1 cellular context compared by ENCODE assay signal in the genomic region with DNA sequence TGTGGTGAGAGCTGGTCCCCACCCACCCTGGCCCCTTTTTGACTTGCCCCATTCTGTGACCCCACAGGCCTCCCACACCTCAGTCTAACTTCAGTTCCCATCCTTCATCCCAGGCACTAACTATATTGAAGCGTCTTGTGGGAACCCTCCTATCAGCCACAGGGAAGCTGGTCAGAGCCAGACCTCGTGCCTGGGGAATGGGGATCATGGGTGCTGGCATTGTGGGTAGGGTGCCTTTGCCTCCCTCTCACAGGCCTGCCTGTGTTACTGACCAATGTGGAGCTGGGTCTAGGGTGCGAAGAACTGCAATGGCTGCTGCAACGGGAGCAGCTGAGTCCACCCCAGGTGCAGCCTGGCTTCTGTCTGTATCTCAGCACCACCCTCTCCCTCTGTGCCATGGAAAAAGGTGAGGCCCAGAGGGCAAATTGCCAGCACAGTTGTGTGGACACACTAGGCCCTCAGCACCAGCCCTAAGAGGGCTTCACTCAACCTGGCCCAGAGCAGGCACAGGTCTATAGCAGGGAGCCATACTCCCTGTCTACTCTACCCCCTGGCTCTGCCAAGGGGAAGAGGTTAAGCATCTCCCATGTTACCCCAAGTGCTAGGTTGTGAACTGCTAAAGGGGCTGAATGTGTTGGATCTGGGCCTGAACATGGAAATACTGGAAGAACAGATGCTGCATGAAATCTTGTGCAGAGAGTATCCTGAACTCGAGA.
TF ChIP-seq lines count a peak whose summit lies in the region.

No MANE protein-coding gene starts in this region.

TF ChIP-seq in H1, 55 proteins besides CTCF, POLR2A, EP300 and RAD21:
- TF ChIP-seq CTBP2 (IDR thresholded peaks at IDR 0.05; ENCODE audit: borderline replicate concordance, insufficient read depth, insufficient read length, low read length) = no peak
- no peak for TF ChIP-seq RFX5 (IDR thresholded peaks at IDR 0.05; ENCODE audit: borderline replicate concordance, low read depth, low read length)
- TF ChIP-seq SP4 (IDR thresholded peaks at IDR 0.05; ENCODE audit: low read length) = no peak
- TF ChIP-seq, protein P1, sequence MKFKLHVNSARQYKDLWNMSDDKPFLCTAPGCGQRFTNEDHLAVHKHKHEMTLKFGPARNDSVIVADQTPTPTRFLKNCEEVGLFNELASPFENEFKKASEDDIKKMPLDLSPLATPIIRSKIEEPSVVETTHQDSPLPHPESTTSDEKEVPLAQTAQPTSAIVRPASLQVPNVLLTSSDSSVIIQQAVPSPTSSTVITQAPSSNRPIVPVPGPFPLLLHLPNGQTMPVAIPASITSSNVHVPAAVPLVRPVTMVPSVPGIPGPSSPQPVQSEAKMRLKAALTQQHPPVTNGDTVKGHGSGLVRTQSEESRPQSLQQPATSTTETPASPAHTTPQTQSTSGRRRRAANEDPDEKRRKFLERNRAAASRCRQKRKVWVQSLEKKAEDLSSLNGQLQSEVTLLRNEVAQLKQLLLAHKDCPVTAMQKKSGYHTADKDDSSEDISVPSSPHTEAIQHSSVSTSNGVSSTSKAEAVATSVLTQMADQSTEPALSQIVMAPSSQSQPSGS (IDR thresholded peaks at IDR 0.05; ENCODE audit: low read length) = no peak
- TF ChIP-seq CEBPB (IDR thresholded peaks at IDR 0.05; ENCODE audit: low read depth, low read length) = no peak
- TF ChIP-seq TBP (IDR thresholded peaks at IDR 0.05; ENCODE audit: low read depth, low read length) = no peak
- no peak for TF ChIP-seq RBBP5 (IDR thresholded peaks at IDR 0.05; ENCODE audit: borderline replicate concordance, low read depth, low read length)
- no peak for TF ChIP-seq YY1 (IDR thresholded peaks at IDR 0.05; ENCODE audit: low read depth, low read length)
- TF ChIP-seq KDM5A (IDR thresholded peaks at IDR 0.05; ENCODE audit: low read length) = no peak
- TF ChIP-seq NRF1 (IDR thresholded peaks at IDR 0.05; ENCODE audit: low read depth, low read length) = no peak
- TF ChIP-seq, protein P2, sequence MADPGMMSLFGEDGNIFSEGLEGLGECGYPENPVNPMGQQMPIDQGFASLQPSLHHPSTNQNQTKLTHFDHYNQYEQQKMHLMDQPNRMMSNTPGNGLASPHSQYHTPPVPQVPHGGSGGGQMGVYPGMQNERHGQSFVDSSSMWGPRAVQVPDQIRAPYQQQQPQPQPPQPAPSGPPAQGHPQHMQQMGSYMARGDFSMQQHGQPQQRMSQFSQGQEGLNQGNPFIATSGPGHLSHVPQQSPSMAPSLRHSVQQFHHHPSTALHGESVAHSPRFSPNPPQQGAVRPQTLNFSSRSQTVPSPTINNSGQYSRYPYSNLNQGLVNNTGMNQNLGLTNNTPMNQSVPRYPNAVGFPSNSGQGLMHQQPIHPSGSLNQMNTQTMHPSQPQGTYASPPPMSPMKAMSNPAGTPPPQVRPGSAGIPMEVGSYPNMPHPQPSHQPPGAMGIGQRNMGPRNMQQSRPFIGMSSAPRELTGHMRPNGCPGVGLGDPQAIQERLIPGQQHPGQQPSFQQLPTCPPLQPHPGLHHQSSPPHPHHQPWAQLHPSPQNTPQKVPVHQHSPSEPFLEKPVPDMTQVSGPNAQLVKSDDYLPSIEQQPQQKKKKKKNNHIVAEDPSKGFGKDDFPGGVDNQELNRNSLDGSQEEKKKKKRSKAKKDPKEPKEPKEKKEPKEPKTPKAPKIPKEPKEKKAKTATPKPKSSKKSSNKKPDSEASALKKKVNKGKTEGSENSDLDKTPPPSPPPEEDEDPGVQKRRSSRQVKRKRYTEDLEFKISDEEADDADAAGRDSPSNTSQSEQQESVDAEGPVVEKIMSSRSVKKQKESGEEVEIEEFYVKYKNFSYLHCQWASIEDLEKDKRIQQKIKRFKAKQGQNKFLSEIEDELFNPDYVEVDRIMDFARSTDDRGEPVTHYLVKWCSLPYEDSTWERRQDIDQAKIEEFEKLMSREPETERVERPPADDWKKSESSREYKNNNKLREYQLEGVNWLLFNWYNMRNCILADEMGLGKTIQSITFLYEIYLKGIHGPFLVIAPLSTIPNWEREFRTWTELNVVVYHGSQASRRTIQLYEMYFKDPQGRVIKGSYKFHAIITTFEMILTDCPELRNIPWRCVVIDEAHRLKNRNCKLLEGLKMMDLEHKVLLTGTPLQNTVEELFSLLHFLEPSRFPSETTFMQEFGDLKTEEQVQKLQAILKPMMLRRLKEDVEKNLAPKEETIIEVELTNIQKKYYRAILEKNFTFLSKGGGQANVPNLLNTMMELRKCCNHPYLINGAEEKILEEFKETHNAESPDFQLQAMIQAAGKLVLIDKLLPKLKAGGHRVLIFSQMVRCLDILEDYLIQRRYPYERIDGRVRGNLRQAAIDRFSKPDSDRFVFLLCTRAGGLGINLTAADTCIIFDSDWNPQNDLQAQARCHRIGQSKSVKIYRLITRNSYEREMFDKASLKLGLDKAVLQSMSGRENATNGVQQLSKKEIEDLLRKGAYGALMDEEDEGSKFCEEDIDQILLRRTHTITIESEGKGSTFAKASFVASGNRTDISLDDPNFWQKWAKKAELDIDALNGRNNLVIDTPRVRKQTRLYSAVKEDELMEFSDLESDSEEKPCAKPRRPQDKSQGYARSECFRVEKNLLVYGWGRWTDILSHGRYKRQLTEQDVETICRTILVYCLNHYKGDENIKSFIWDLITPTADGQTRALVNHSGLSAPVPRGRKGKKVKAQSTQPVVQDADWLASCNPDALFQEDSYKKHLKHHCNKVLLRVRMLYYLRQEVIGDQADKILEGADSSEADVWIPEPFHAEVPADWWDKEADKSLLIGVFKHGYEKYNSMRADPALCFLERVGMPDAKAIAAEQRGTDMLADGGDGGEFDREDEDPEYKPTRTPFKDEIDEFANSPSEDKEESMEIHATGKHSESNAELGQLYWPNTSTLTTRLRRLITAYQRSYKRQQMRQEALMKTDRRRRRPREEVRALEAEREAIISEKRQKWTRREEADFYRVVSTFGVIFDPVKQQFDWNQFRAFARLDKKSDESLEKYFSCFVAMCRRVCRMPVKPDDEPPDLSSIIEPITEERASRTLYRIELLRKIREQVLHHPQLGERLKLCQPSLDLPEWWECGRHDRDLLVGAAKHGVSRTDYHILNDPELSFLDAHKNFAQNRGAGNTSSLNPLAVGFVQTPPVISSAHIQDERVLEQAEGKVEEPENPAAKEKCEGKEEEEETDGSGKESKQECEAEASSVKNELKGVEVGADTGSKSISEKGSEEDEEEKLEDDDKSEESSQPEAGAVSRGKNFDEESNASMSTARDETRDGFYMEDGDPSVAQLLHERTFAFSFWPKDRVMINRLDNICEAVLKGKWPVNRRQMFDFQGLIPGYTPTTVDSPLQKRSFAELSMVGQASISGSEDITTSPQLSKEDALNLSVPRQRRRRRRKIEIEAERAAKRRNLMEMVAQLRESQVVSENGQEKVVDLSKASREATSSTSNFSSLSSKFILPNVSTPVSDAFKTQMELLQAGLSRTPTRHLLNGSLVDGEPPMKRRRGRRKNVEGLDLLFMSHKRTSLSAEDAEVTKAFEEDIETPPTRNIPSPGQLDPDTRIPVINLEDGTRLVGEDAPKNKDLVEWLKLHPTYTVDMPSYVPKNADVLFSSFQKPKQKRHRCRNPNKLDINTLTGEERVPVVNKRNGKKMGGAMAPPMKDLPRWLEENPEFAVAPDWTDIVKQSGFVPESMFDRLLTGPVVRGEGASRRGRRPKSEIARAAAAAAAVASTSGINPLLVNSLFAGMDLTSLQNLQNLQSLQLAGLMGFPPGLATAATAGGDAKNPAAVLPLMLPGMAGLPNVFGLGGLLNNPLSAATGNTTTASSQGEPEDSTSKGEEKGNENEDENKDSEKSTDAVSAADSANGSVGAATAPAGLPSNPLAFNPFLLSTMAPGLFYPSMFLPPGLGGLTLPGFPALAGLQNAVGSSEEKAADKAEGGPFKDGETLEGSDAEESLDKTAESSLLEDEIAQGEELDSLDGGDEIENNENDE (IDR thresholded peaks at IDR 0.05; ENCODE audit: insufficient replicate concordance, low read length) = no peak
- TF ChIP-seq TEAD4 (IDR thresholded peaks at IDR 0.05; ENCODE audit: low read depth, low read length) = no peak
- TF ChIP-seq CBX8 (IDR thresholded peaks at IDR 0.05; ENCODE audit: borderline replicate concordance, low read depth, low read length) = no peak
- TF ChIP-seq, protein P3, sequence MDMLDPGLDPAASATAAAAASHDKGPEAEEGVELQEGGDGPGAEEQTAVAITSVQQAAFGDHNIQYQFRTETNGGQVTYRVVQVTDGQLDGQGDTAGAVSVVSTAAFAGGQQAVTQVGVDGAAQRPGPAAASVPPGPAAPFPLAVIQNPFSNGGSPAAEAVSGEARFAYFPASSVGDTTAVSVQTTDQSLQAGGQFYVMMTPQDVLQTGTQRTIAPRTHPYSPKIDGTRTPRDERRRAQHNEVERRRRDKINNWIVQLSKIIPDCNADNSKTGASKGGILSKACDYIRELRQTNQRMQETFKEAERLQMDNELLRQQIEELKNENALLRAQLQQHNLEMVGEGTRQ (IDR thresholded peaks at IDR 0.05; ENCODE audit: low read length) = no peak
- TF ChIP-seq JUND (IDR thresholded peaks at IDR 0.05; ENCODE audit: low read length) = no peak
- no peak for TF ChIP-seq EZH2 (IDR thresholded peaks at IDR 0.05; ENCODE audit: low read depth, low read length, severe bottlenecking)
- no peak for TF ChIP-seq CREB1 (IDR thresholded peaks at IDR 0.05)
- no peak for TF ChIP-seq RXRA (IDR thresholded peaks at IDR 0.05; ENCODE audit: insufficient read depth, low read depth, low read length)
- TF ChIP-seq SUZ12 (IDR thresholded peaks at IDR 0.05; ENCODE audit: low read length) = no peak
TF ChIP-seq in H1: peak in this region for 0.
